ENCODE assay signal across 24 cellular contexts in the genomic region with DNA sequence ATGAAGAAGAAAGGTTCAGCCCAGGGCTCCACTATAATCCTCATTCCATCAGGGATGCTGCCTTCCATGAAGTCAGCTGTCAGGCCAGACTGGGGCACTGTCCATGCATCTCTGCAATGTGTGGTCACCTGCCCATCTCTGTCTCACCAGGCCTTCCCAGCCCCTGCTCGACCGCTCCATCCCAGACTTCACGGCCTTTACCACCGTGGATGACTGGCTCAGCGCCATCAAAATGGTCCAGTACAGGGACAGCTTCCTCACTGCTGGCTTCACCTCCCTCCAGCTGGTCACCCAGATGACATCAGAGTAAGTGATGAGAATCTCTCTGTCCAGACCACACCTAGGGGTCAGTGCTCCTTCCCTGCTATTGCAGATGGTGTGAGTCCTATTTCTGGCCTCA.
DNase-seq lines count a peak whose midpoint lies in the region; ATAC-seq and TF ChIP-seq lines count a peak whose summit lies in the region.
"Had no signal": no experiment of that assay in that cellular context is flagged by ENCODE, and none has a peak within 500 bp of the region (broad histone marks: within the 10 kb centered on the region; RNA-seq: fewer than 3 reads in every experiment).

No MANE protein-coding gene starts in this region.

- H3K27ac Mint-ChIP-seq in stimulated activated naive CD8-positive, alpha-beta T cell treated with anti-CD3 and anti-CD28 coated beads, Interleukin-15, amount 100 ng/mL, for 72 hours = no peak overlapping the region
- no peak overlapping the region for H3K27ac Mint-ChIP-seq in osteocyte (ENCODE audit: unreplicated experiment)
- no peak overlapping the region for H3K27ac Mint-ChIP-seq in effector memory CD8-positive, alpha-beta T cell
- H3K27ac Mint-ChIP-seq: CD14-positive monocyte; CD4-positive, alpha-beta memory T cell had no signal

- H3K27me3 Mint-ChIP-seq in stimulated activated naive CD8-positive, alpha-beta T cell treated with anti-CD3 and anti-CD28 coated beads, Interleukin-15, amount 100 ng/mL, for 72 hours = no peaks in the 10 kb centered on the region
- H3K27me3 Mint-ChIP-seq in osteocyte (ENCODE audit: unreplicated experiment) = no peaks in the 10 kb centered on the region
- no peaks in the 10 kb centered on the region for H3K27me3 Mint-ChIP-seq in effector memory CD8-positive, alpha-beta T cell
- H3K27me3 Mint-ChIP-seq: CD4-positive, alpha-beta memory T cell; CD4-positive, CD25-positive, alpha-beta regulatory T cell; CD8-positive, alpha-beta memory T cell had no signal

- no peaks in the 10 kb centered on the region for H3K9me3 Mint-ChIP-seq in stimulated activated naive CD8-positive, alpha-beta T cell treated with anti-CD3 and anti-CD28 coated beads, Interleukin-15, amount 100 ng/mL, for 72 hours
- H3K9me3 Mint-ChIP-seq in osteocyte (ENCODE audit: unreplicated experiment) = no peaks in the 10 kb centered on the region
- no peaks in the 10 kb centered on the region for H3K9me3 Mint-ChIP-seq in effector memory CD8-positive, alpha-beta T cell
- H3K9me3 Mint-ChIP-seq: CD14-positive monocyte had no signal

- no peak for DNase-seq in stimulated activated naive CD8-positive, alpha-beta T cell treated with anti-CD3 and anti-CD28 coated beads, Interleukin-15, amount 100 ng/mL, for 72 hours
- DNase-seq in stimulated activated naive CD8-positive, alpha-beta T cell treated with anti-CD3 and anti-CD28 coated beads, Interleukin-15, Interleukin-2, amounts not matched to agents 100 U/mL and 50 U/mL, for 24 hours = no peak
- DNase-seq in islet precursor cell = peak; percentile 44
- DNase-seq in osteocyte (ENCODE audit: extremely low spot score, unreplicated experiment) = peak; percentile 81
- DNase-seq in NCI-H1105 (lab: John Stamatoyannopoulos, UW) = no peak
- no peak for DNase-seq in effector memory CD8-positive, alpha-beta T cell
- DNase-seq: 8988T; ACHN; BE2C; C1 segment of cervical spinal cord; CD4-positive, alpha-beta memory T cell; CD4-positive, CD25-positive, alpha-beta regulatory T cell; CD8-positive, alpha-beta memory T cell; COR-L47; DMS 273 treated with DMSO at 0.1 percent for 48 hours; DMS153; DMS53; DMS79; DND-41; EL; GDM1 had no signal

- H3K36me3 Mint-ChIP-seq in osteocyte (ENCODE audit: unreplicated experiment) = no peaks in the 10 kb centered on the region
- H3K36me3 Mint-ChIP-seq in effector memory CD8-positive, alpha-beta T cell (ENCODE audit: insufficient read depth) = no peaks in the 10 kb centered on the region
- H3K36me3 Mint-ChIP-seq: CD14-positive monocyte; CD4-positive, alpha-beta memory T cell; CD4-positive, CD25-positive, alpha-beta regulatory T cell; CD8-positive, alpha-beta memory T cell had no signal

- H3K4me1 Mint-ChIP-seq in stimulated activated naive CD8-positive, alpha-beta T cell treated with anti-CD3 and anti-CD28 coated beads, Interleukin-15, amount 100 ng/mL, for 72 hours = no peaks in the 10 kb centered on the region
- H3K4me1 Mint-ChIP-seq in osteocyte (ENCODE audit: unreplicated experiment) = no peaks in the 10 kb centered on the region
- peaks cover 0 to 2% of the 10 kb centered on the region in 2 donors for H3K4me1 Mint-ChIP-seq in effector memory CD8-positive, alpha-beta T cell (ENCODE audit: low read depth in 2 of 2)
- H3K4me1 Mint-ChIP-seq: CD8-positive, alpha-beta memory T cell had no signal

- ATAC-seq in stimulated activated naive CD8-positive, alpha-beta T cell treated with anti-CD3 and anti-CD28 coated beads, Interleukin-15, amount 100 ng/mL, for 72 hours = peak; percentile 37
- ATAC-seq in stimulated activated naive CD8-positive, alpha-beta T cell treated with anti-CD3 and anti-CD28 coated beads, Interleukin-15, Interleukin-2, amounts not matched to agents 100 U/mL and 50 U/mL, for 24 hours = no peak
- ATAC-seq in GM18861 (IDR thresholded peaks at IDR 0.05; ENCODE audit: unreplicated experiment) = no peak
- ATAC-seq in effector memory CD8-positive, alpha-beta T cell (replicated peaks) = no peak
- ATAC-seq: GM12878 had no signal

- no peak overlapping the region for H3K4me3 Mint-ChIP-seq in stimulated activated naive CD8-positive, alpha-beta T cell treated with anti-CD3 and anti-CD28 coated beads, Interleukin-15, amount 100 ng/mL, for 72 hours
- no peak overlapping the region for H3K4me3 Mint-ChIP-seq in osteocyte (ENCODE audit: unreplicated experiment)
- H3K4me3 Mint-ChIP-seq in effector memory CD8-positive, alpha-beta T cell = no peak overlapping the region
- H3K4me3 Mint-ChIP-seq: CD14-positive monocyte; CD4-positive, alpha-beta memory T cell; CD4-positive, CD25-positive, alpha-beta regulatory T cell; CD8-positive, alpha-beta memory T cell had no signal

- TF ChIP-seq CTCF in osteocyte (IDR thresholded peaks at IDR 0.05) = no peak

Comparison
In these comparisons a context has a peak if more than half of its experiments do, and no peak if none do; other contexts are left out.
1. DNase-seq: peak in islet precursor cell (single experiment) and osteocyte (single experiment); none in stimulated activated naive CD8-positive, alpha-beta T cell treated with anti-CD3 and anti-CD28 coated beads, Interleukin-15, amount 100 ng/mL, for 72 hours (0 of 2), stimulated activated naive CD8-positive, alpha-beta T cell treated with anti-CD3 and anti-CD28 coated beads, Interleukin-15, Interleukin-2, amounts not matched to agents 100 U/mL and 50 U/mL, for 24 hours (single experiment), NCI-H1105 (single experiment) and effector memory CD8-positive, alpha-beta T cell (0 of 3).